Comparison of ENCODE assay signal across 27 cellular contexts in the genomic region with DNA sequence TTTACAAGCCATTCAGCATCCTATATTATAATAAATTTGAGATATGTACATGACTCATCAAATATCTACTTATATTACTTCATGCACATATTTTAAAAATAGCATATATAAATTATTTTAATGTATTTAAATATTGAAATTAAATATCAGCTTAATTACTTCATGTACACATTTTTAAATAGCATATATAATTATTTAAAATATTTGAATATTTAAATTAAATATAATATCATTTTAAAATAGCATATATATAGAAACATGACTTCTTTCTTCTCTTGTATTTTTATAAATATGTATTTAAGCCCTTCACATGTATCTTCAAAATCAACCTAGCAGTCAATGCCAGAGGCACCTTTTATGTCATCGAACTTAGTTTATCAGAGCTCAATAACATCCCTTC.
"Had no signal": no experiment of that assay in that cellular context is flagged by ENCODE, and none has a peak within 500 bp of the region (broad histone marks: within the 10 kb centered on the region; RNA-seq: fewer than 3 reads in every experiment).

No MANE protein-coding gene starts in this region.

- H3K27me3 ChIP-seq: neural progenitor cell, neutrophil, right atrium auricular region, right lobe of liver, stomach, testis, thyroid gland, transverse colon, upper lobe of right lung had no signal

- FAIRE-seq: islet of Langerhans, urothelium cell line had no signal

- H3K4me3 Mint-ChIP-seq: immature natural killer cell; mesothelial cell of epicardium; naive B cell; natural killer cell; nephron progenitor cell; neural progenitor cell; stimulated activated naive B cell treated with anti-CD40 and anti-IgM and Interleukin-4, amounts not matched to agents 10 μg/mL and 1 μg/mL and 100 μg/mL, for 72 hours had no signal

- ATAC-seq: natural killer cell; right lobe of liver; stimulated activated naive B cell treated with anti-CD40 and anti-IgM and Interleukin-4, amounts not matched to agents 10 μg/mL and 1 μg/mL and 100 μg/mL, for 72 hours; stimulated activated naive CD8-positive, alpha-beta T cell treated with anti-CD3 and anti-CD28 coated beads, Interleukin-15, Interleukin-2, amounts not matched to agents 100 U/mL and 50 U/mL, for 24 hours; upper lobe of right lung had no signal

- H3K27me3 Mint-ChIP-seq: naive B cell; progenitor cell of endocrine pancreas; stimulated activated naive B cell treated with anti-CD40 and anti-IgM and Interleukin-4, amounts not matched to agents 10 μg/mL and 1 μg/mL and 100 μg/mL, for 72 hours had no signal

- H3K36me3 Mint-ChIP-seq: mesothelial cell of epicardium; naive B cell; neural progenitor cell; stimulated activated naive B cell treated with anti-CD40 and anti-IgM and Interleukin-4, amounts not matched to agents 10 μg/mL and 1 μg/mL and 100 μg/mL, for 72 hours had no signal

- H3K4me1 ChIP-seq: left ventricle myocardium inferior, neural progenitor cell, right atrium auricular region, stomach, testis, thyroid gland, transverse colon, upper lobe of right lung had no signal

- H3K27ac Mint-ChIP-seq: immature natural killer cell; mesothelial cell of epicardium; naive B cell; natural killer cell; nephron progenitor cell; neural progenitor cell; progenitor cell of endocrine pancreas; stimulated activated naive B cell treated with anti-CD40 and anti-IgM and Interleukin-4, amounts not matched to agents 10 μg/mL and 1 μg/mL and 100 μg/mL, for 72 hours had no signal

- DNase-seq: hypothalamus; immature natural killer cell; left ventricle myocardium inferior; mesendoderm; naive B cell; natural killer cell; nephron progenitor cell; occipital lobe; right lobe of liver; stimulated activated CD4-positive, alpha-beta T cell treated with anti-CD3 and anti-CD28 coated beads, Interleukin-1b, Interleukin-23, amount 100 ng/mL, for 48 hours; stimulated activated CD4-positive, alpha-beta T cell treated with anti-CD3 and anti-CD28 coated beads, Interleukin-4, amount 100 ng/mL, for 1 hour; stimulated activated naive B cell treated with anti-CD40 and anti-IgM and Interleukin-4, amounts not matched to agents 10 μg/mL and 1 μg/mL and 100 μg/mL, for 72 hours; stimulated activated naive CD8-positive, alpha-beta T cell treated with anti-CD3 and anti-CD28 coated beads, Interleukin-15, Interleukin-2, amounts not matched to agents 100 U/mL and 50 U/mL, for 24 hours; stomach; testis; thyroid gland; transverse colon; upper lobe of right lung had no signal

- H3K27ac ChIP-seq: left ventricle myocardium inferior, neural progenitor cell, neutrophil, right atrium auricular region, right lobe of liver, stomach, testis, thyroid gland, transverse colon, upper lobe of right lung had no signal

- H3K36me3 ChIP-seq: left ventricle myocardium inferior, neural progenitor cell, neutrophil, right atrium auricular region, right lobe of liver, stomach, thyroid gland, transverse colon, upper lobe of right lung had no signal

- H3K9me3 ChIP-seq: left ventricle myocardium inferior, neutrophil, right atrium auricular region, right lobe of liver, stomach, testis, thyroid gland, transverse colon, upper lobe of right lung had no signal

- H3K4me3 ChIP-seq: left ventricle myocardium inferior, lung, neural progenitor cell, right atrium auricular region, right lobe of liver, smooth muscle cell, stomach, testis, thyroid gland, transverse colon, upper lobe of right lung had no signal

- H3K4me1 Mint-ChIP-seq: immature natural killer cell; mesothelial cell of epicardium; naive B cell; natural killer cell; nephron progenitor cell; neural progenitor cell; stimulated activated naive B cell treated with anti-CD40 and anti-IgM and Interleukin-4, amounts not matched to agents 10 μg/mL and 1 μg/mL and 100 μg/mL, for 72 hours had no signal

- H3K9me3 Mint-ChIP-seq: mesothelial cell of epicardium; naive B cell; nephron progenitor cell; neural progenitor cell; stimulated activated naive B cell treated with anti-CD40 and anti-IgM and Interleukin-4, amounts not matched to agents 10 μg/mL and 1 μg/mL and 100 μg/mL, for 72 hours had no signal
